9 cellular contexts compared by ENCODE assay signal in genomic region chr19:4014541-4015491, GRCh38. TPM values are rescaled to one million over a fixed set of nuclear protein-coding genes. Genes with fewer than 3 reads are reported as not detected.
DNase-seq lines count a peak whose midpoint lies in the region; ATAC-seq, FAIRE-seq and TF ChIP-seq lines count a peak whose summit lies in the region.
"Had no signal": no experiment of that assay in that cellular context is flagged by ENCODE, and none has a peak within 500 bp of the region (broad histone marks: within the 10 kb centered on the region; RNA-seq: fewer than 3 reads in every experiment).

No MANE protein-coding gene starts in this region.

- H3K4me1 ChIP-seq in CD4-positive, CD25-positive, alpha-beta regulatory T cell (ENCODE audit: control insufficient read depth, insufficient read depth, low read length, poor library complexity, severe bottlenecking): peaks cover 23% of the 10 kb centered on the region
- no peaks in the 10 kb centered on the region for H3K4me1 ChIP-seq in endothelial cell of umbilical vein (ENCODE audit: control insufficient read depth, extremely low read depth, insufficient read depth, low read length)
- peaks cover 63% of the 10 kb centered on the region for H3K4me1 ChIP-seq in psoas muscle

- H4K20me1 ChIP-seq in endothelial cell of umbilical vein (replicated peaks; ENCODE audit: control insufficient read depth, extremely low read depth, insufficient read depth, low read length): no peaks in the 10 kb centered on the region

- H3K27ac ChIP-seq in CD4-positive, CD25-positive, alpha-beta regulatory T cell (ENCODE audit: insufficient read depth, low read length, poor library complexity, severe bottlenecking): no peak overlapping the region
- H3K27ac ChIP-seq in endothelial cell of umbilical vein (ENCODE audit: insufficient read depth, low read depth, low read length): no peak overlapping the region
- H3K27ac ChIP-seq in psoas muscle: peak overlapping the region; percentile 64

- dilution Hi-C loops in endothelial cell of umbilical vein (cut with MboI; ENCODE audit: extremely low pct_ligation_motif_present, low sequenced_read_pairs): no loop called here

- intact Hi-C loops in endothelial cell of umbilical vein (cut with micrococcal nuclease): no loop called here
- intact Hi-C loops in psoas muscle (cut with DNase I): loop anchor here in 1 of 2 donors (5.0 kb wide), 1 partner anchor 32 kb away; no protein-coding TSS in a partner anchor
- intact Hi-C loops in MCF 10A (cut with micrococcal nuclease): no loop called here

- no peak overlapping the region for H3K9ac ChIP-seq in endothelial cell of umbilical vein (replicated peaks; ENCODE audit: extremely low read depth, insufficient read depth, low read length)

- no peaks in the 10 kb centered on the region for H3K27me3 ChIP-seq in CD4-positive, CD25-positive, alpha-beta regulatory T cell (ENCODE audit: control insufficient read depth, insufficient read depth, low read length)
- no peaks in the 10 kb centered on the region for H3K27me3 ChIP-seq in endothelial cell of umbilical vein (ENCODE audit: control insufficient read depth in 2 of 2, insufficient read depth in 2 of 2, low read length in 2 of 2)
- no peaks in the 10 kb centered on the region for H3K27me3 ChIP-seq in psoas muscle (ENCODE audit: insufficient read depth in 3 of 3, low read length in 2 of 3)

- H2AFZ ChIP-seq in endothelial cell of umbilical vein (ENCODE audit: low read depth, low read length): no peak overlapping the region

- peaks cover 6% of the 10 kb centered on the region for H3K36me3 Mint-ChIP-seq in CD4-positive, CD25-positive, alpha-beta regulatory T cell
- H3K36me3 Mint-ChIP-seq in HFFc6 (ENCODE audit: low read depth) (no peaks in the 10 kb centered on the region), MCF 10A (ENCODE audit: insufficient read depth, unreplicated experiment) (peaks cover 26% of the 10 kb centered on the region)

- peaks cover 34% of the 10 kb centered on the region for H3K36me3 ChIP-seq in CD4-positive, CD25-positive, alpha-beta regulatory T cell (ENCODE audit: control insufficient read depth, insufficient read depth, low read length)
- peaks cover 2 to 46% of the 10 kb centered on the region in 2 experiments for H3K36me3 ChIP-seq in endothelial cell of umbilical vein (ENCODE audit: control insufficient read depth in 2 of 2, extremely low read depth in 1 of 2, insufficient read depth in 2 of 2, low read length in 2 of 2)
- peaks cover 5 to 30% of the 10 kb centered on the region in 2 donors for H3K36me3 ChIP-seq in psoas muscle (ENCODE audit: insufficient read depth in 1 of 2, low read depth in 1 of 2)

- 61 to 72% (median 69%) methylated on average over 22 to 25 of the region's 25 CpGs for WGBS in psoas muscle, 3 donors

- no peak overlapping the region for H3K4me3 Mint-ChIP-seq in CD4-positive, CD25-positive, alpha-beta regulatory T cell
- H3K4me3 Mint-ChIP-seq in HFFc6 (no peak overlapping the region), MCF 10A (ENCODE audit: unreplicated experiment) (no peak overlapping the region)

- CTCF ChIA-PET in endothelial cell of umbilical vein (lab: Charles Lee) (interaction anchor here (0.6 kb wide), 1 partner anchor 212 kb away, joined by 3 read pairs; no protein-coding TSS in a partner anchor), MCF 10A (lab: Yijun Ruan, JAX) (no interaction called here)

- no peak for ATAC-seq in CD4-positive, CD25-positive, alpha-beta regulatory T cell (ENCODE audit: low read depth in 2 of 2)
- peak; percentile 2 to 24 (median 20) for ATAC-seq in psoas muscle
- ATAC-seq in GM21526 (IDR thresholded peaks at IDR 0.05; ENCODE audit: low FRiP score, unreplicated experiment): no peak
- ATAC-seq in GM21619 (IDR thresholded peaks at IDR 0.05; ENCODE audit: unreplicated experiment): no peak

- H3K4me1 Mint-ChIP-seq in CD4-positive, CD25-positive, alpha-beta regulatory T cell: peaks cover 0 to 42% (median 3%) of the 10 kb centered on the region in 4 donors
- H3K4me1 Mint-ChIP-seq in HFFc6 (ENCODE audit: low read depth): peaks cover 4% of the 10 kb centered on the region
- peaks cover 4% of the 10 kb centered on the region for H3K4me1 Mint-ChIP-seq in MCF 10A (ENCODE audit: insufficient read depth, unreplicated experiment)

- H3K9me1 ChIP-seq in endothelial cell of umbilical vein (replicated peaks; ENCODE audit: control insufficient read depth, extremely low read depth, insufficient read depth, low read length): no peaks in the 10 kb centered on the region

- H3K27ac Mint-ChIP-seq in CD4-positive, CD25-positive, alpha-beta regulatory T cell: no peak overlapping the region
- no peak overlapping the region for H3K27ac Mint-ChIP-seq in HFFc6
- H3K27ac Mint-ChIP-seq in MCF 10A (ENCODE audit: low read depth, unreplicated experiment): no peak overlapping the region

- H3K9me3 Mint-ChIP-seq in CD4-positive, CD25-positive, alpha-beta regulatory T cell: no peaks in the 10 kb centered on the region
- H3K9me3 Mint-ChIP-seq in HFFc6: no peaks in the 10 kb centered on the region
- no peaks in the 10 kb centered on the region for H3K9me3 Mint-ChIP-seq in MCF 10A (ENCODE audit: unreplicated experiment)

- TF ChIP-seq CTCF in endothelial cell of umbilical vein (IDR thresholded peaks at IDR 0.05; ENCODE audit: extremely low read depth in 1 of 2, insufficient read depth in 1 of 2, low read depth in 1 of 2, low read length in 2 of 2): no peak
- TF ChIP-seq CTCF in psoas muscle (IDR thresholded peaks at IDR 0.05): no peak
- no peak for TF ChIP-seq CTCF in HFFc6 (IDR thresholded peaks at IDR 0.05)
- TF ChIP-seq CTCF in MCF 10A (IDR thresholded peaks at IDR 0.05; ENCODE audit: unreplicated experiment): no peak

- no peaks in the 10 kb centered on the region for H3K27me3 Mint-ChIP-seq in CD4-positive, CD25-positive, alpha-beta regulatory T cell
- H3K27me3 Mint-ChIP-seq in HFFc6 (ENCODE audit: insufficient read depth) (peaks cover 7% of the 10 kb centered on the region), MCF 10A (ENCODE audit: insufficient read depth, unreplicated experiment) (no peaks in the 10 kb centered on the region)

- peaks cover 32% of the 10 kb centered on the region for H3K79me2 ChIP-seq in endothelial cell of umbilical vein (ENCODE audit: control insufficient read depth, insufficient read depth, low read length)

- POLR2A ChIA-PET in endothelial cell of umbilical vein (lab: Charles Lee): interaction anchor here (0.6 kb wide), 1 partner anchor 51 kb away, joined by 5 read pairs; no protein-coding TSS in a partner anchor
- POLR2A ChIA-PET in MCF 10A (lab: Yijun Ruan, JAX): interaction anchor here (0.6 kb wide), 1 partner anchor 9 kb away, joined by 3 read pairs; no protein-coding TSS in a partner anchor

- FAIRE-seq in endothelial cell of umbilical vein (lab: Jason Lieb, UNC): peak; percentile 37
- FAIRE-seq: keratinocyte had no signal

- H3K9me3 ChIP-seq in CD4-positive, CD25-positive, alpha-beta regulatory T cell (ENCODE audit: control insufficient read depth in 2 of 2, low read length in 2 of 2): no peaks in the 10 kb centered on the region
- no peaks in the 10 kb centered on the region for H3K9me3 ChIP-seq in endothelial cell of umbilical vein (replicated peaks; ENCODE audit: control insufficient read depth, insufficient read depth, low read length)
- H3K9me3 ChIP-seq in psoas muscle: no peaks in the 10 kb centered on the region

- no TSS peak for BruUV-seq in endothelial cell of umbilical vein (replicated peaks; lab: Mats Ljungman, UMichigan)
- no TSS peak for BruUV-seq in MCF 10A (replicated peaks; lab: Mats Ljungman, UMichigan)

- peak; percentile 18 to 59 (median 28) for DNase-seq in CD4-positive, CD25-positive, alpha-beta regulatory T cell
- DNase-seq in activated CD4-positive, alpha-beta T cell treated with anti-CD3 and anti-CD28 coated beads, Interleukin-2, amount 50 U/mL, for 4 hours: peak; percentile 15 to 24
- DNase-seq in endothelial cell of umbilical vein (ENCODE audit: low read depth, low spot score) (no peak), psoas muscle (peak; percentile 55 to 74), HFFc6 (no peak), MCF 10A (ENCODE audit: unreplicated experiment) (no peak)

- no peak for TF ChIP-seq POLR2A in endothelial cell of umbilical vein (IDR thresholded peaks at IDR 0.05; ENCODE audit: low read depth, low read length)

- no peak overlapping the region for H3K4me3 ChIP-seq in CD4-positive, CD25-positive, alpha-beta regulatory T cell (ENCODE audit: low read depth, low read length)
- H3K4me3 ChIP-seq in endothelial cell of umbilical vein (replicated peaks in 1 of 3; ENCODE audit: insufficient read depth in 1 of 3, low read depth in 1 of 3, low read length in 3 of 3) (no peak overlapping the region), psoas muscle (peak overlapping the region; percentile 54)

- no peak overlapping the region for H3K4me2 ChIP-seq in endothelial cell of umbilical vein (ENCODE audit: insufficient read depth, low read length)

RNA-seq across cellular contexts. Expression of gene PIAS4, which starts 7.3 kb away (rescaled TPM):
- total RNA-seq in CD4-positive, CD25-positive, alpha-beta regulatory T cell: 25.4 TPM
- polyA plus RNA-seq in CD4-positive, CD25-positive, alpha-beta regulatory T cell: 10 to 100 TPM in 1 of 4 donors, 1 to 10 TPM in 3; 4.1 to 10.4 (median 4.4) TPM
- total RNA-seq in endothelial cell of umbilical vein (46.2 and 47.2 TPM in 2 replicates), psoas muscle (10 to 100 TPM; 14.6 to 27.2 (median 17.0) TPM), MCF 10A (2022) (15.1 and 31.4 TPM in 2 replicates)
- polyA plus RNA-seq in endothelial cell of umbilical vein (23.6 and 26.2 TPM in 2 replicates), psoas muscle (10 to 100 TPM; 12.7 to 21.8 (median 14.6) TPM)
- 15.6 and 16.7 TPM in 2 replicates for polyA plus RNA-seq in endothelial cell of umbilical vein (2011; cell fraction: cytosol; rRNA removed)
- polyA plus RNA-seq in endothelial cell of umbilical vein (2011; cell fraction: nucleus; rRNA removed): 21.2 and 24.9 TPM in 2 replicates
- polyA plus RNA-seq in endothelial cell of umbilical vein (2012): 30.3 and 39.4 TPM in 2 replicates
- 18.0 and 24.4 TPM in 2 replicates for polyA minus RNA-seq in endothelial cell of umbilical vein
- 6.8 TPM for polyA minus RNA-seq in endothelial cell of umbilical vein (2011; cell fraction: cytosol; rRNA and poly(A)+ RNA removed)
- 22.9 and 35.4 TPM in 2 replicates for polyA minus RNA-seq in endothelial cell of umbilical vein (2011; cell fraction: nucleus; rRNA and poly(A)+ RNA removed)
- total RNA-seq in HFFc6 (2021; fragmentation: NEBNext Ultra II Directional; extraction: Animal tissue kit (Norgen Biotek cat#: 25700)): 10 to 100 TPM; 20.0 to 26.0 (median 23.3) TPM

RNA-seq across cellular contexts. Expression of gene EEF2, which starts 29.6 kb away (rescaled TPM):
- 2,369 TPM for total RNA-seq in CD4-positive, CD25-positive, alpha-beta regulatory T cell
- polyA plus RNA-seq in CD4-positive, CD25-positive, alpha-beta regulatory T cell: 100 to 1,000 TPM; 564 to 602 (median 587) TPM
- total RNA-seq in endothelial cell of umbilical vein (2,318 and 2,351 TPM in 2 replicates), psoas muscle (1,000 to 10,000 TPM; 2,332 to 3,628 (median 2,726) TPM), MCF 10A (2022) (2,296 and 3,126 TPM in 2 replicates)
- polyA plus RNA-seq in endothelial cell of umbilical vein (1,496 and 1,538 TPM in 2 replicates), psoas muscle (1,000 to 10,000 TPM; 1,416 to 1,891 (median 1,484) TPM)
- 1,233 and 1,709 TPM in 2 replicates for polyA plus RNA-seq in endothelial cell of umbilical vein (2011; cell fraction: cytosol; rRNA removed)
- polyA plus RNA-seq in endothelial cell of umbilical vein (2011; cell fraction: nucleus; rRNA removed): 673 and 729 TPM in 2 replicates
- 2,769 and 3,429 TPM in 2 replicates for polyA plus RNA-seq in endothelial cell of umbilical vein (2012)
- 1,311 and 1,583 TPM in 2 replicates for polyA minus RNA-seq in endothelial cell of umbilical vein
- 1,714 TPM for polyA minus RNA-seq in endothelial cell of umbilical vein (2011; cell fraction: cytosol; rRNA and poly(A)+ RNA removed)
- polyA minus RNA-seq in endothelial cell of umbilical vein (2011; cell fraction: nucleus; rRNA and poly(A)+ RNA removed): 301 and 535 TPM in 2 replicates
- total RNA-seq in HFFc6 (2021; fragmentation: NEBNext Ultra II Directional; extraction: Animal tissue kit (Norgen Biotek cat#: 25700)): 1,000 to 10,000 TPM; 2,555 to 2,867 (median 2,696) TPM

RNA-seq across cellular contexts. Expression of gene DAPK3, which starts 43.9 kb away (rescaled TPM):
- 42.3 TPM for total RNA-seq in CD4-positive, CD25-positive, alpha-beta regulatory T cell
- polyA plus RNA-seq in CD4-positive, CD25-positive, alpha-beta regulatory T cell: 10 to 100 TPM; 20.7 to 31.3 (median 24.6) TPM
- total RNA-seq in endothelial cell of umbilical vein (157 and 170 TPM in 2 replicates), psoas muscle (100 to 1,000 TPM in 3 of 4 donors, 10 to 100 TPM in 1; 92.6 to 142 (median 105) TPM), MCF 10A (2022) (60.9 and 61.2 TPM in 2 replicates)
- polyA plus RNA-seq in endothelial cell of umbilical vein (175 and 176 TPM in 2 replicates), psoas muscle (100 to 1,000 TPM; 148 to 176 (median 165) TPM)
- polyA plus RNA-seq in endothelial cell of umbilical vein (2011; cell fraction: cytosol; rRNA removed): 157 and 188 TPM in 2 replicates
- polyA plus RNA-seq in endothelial cell of umbilical vein (2011; cell fraction: nucleus; rRNA removed): 286 and 301 TPM in 2 replicates
- polyA plus RNA-seq in endothelial cell of umbilical vein (2012): 128 and 197 TPM in 2 replicates
- 126 and 148 TPM in 2 replicates for polyA minus RNA-seq in endothelial cell of umbilical vein
- 31.7 TPM for polyA minus RNA-seq in endothelial cell of umbilical vein (2011; cell fraction: cytosol; rRNA and poly(A)+ RNA removed)
- polyA minus RNA-seq in endothelial cell of umbilical vein (2011; cell fraction: nucleus; rRNA and poly(A)+ RNA removed): 148 and 217 TPM in 2 replicates
- total RNA-seq in HFFc6 (2021; fragmentation: NEBNext Ultra II Directional; extraction: Animal tissue kit (Norgen Biotek cat#: 25700)): 100 to 1,000 TPM; 116 to 140 (median 128) TPM

RNA-seq across cellular contexts. Expression of gene ZBTB7A, which starts 51.9 kb away (rescaled TPM):
- 50.5 TPM for total RNA-seq in CD4-positive, CD25-positive, alpha-beta regulatory T cell
- polyA plus RNA-seq in CD4-positive, CD25-positive, alpha-beta regulatory T cell: 10 to 100 TPM; 19.6 to 30.4 (median 23.7) TPM
- 28.0 and 29.0 TPM in 2 replicates for total RNA-seq in endothelial cell of umbilical vein
- 8.2 and 10.8 TPM in 2 replicates for polyA plus RNA-seq in endothelial cell of umbilical vein
- polyA plus RNA-seq in endothelial cell of umbilical vein (2011; cell fraction: cytosol; rRNA removed): 4.3 and 5.6 TPM in 2 replicates
- polyA plus RNA-seq in endothelial cell of umbilical vein (2011; cell fraction: nucleus; rRNA removed): 9.1 and 9.6 TPM in 2 replicates
- polyA plus RNA-seq in endothelial cell of umbilical vein (2012): 7.5 and 10.9 TPM in 2 replicates
- polyA minus RNA-seq in endothelial cell of umbilical vein: 8.1 and 8.8 TPM in 2 replicates
- 21.4 TPM for polyA minus RNA-seq in endothelial cell of umbilical vein (2011; cell fraction: cytosol; rRNA and poly(A)+ RNA removed)
- 4.8 and 13.9 TPM in 2 replicates for polyA minus RNA-seq in endothelial cell of umbilical vein (2011; cell fraction: nucleus; rRNA and poly(A)+ RNA removed)
- 10 to 100 TPM; 25.7 to 55.9 (median 45.7) TPM for total RNA-seq in psoas muscle
- polyA plus RNA-seq in psoas muscle: 10 to 100 TPM; 18.5 to 20.3 (median 20.0) TPM
- 10 to 100 TPM; 40.8 to 47.6 (median 43.6) TPM for total RNA-seq in HFFc6 (2021; fragmentation: NEBNext Ultra II Directional; extraction: Animal tissue kit (Norgen Biotek cat#: 25700))
- total RNA-seq in MCF 10A (2022): 32.7 and 35.1 TPM in 2 replicates

Comparison
In these comparisons a context has a peak if more than half of its experiments do, and no peak if none do; other contexts are left out.
1. ATAC-seq: peak in psoas muscle (4 of 4); none in CD4-positive, CD25-positive, alpha-beta regulatory T cell (0 of 2), GM21526 (single experiment) and GM21619 (single experiment).
2. DNase-seq: peak in CD4-positive, CD25-positive, alpha-beta regulatory T cell (3 of 3), activated CD4-positive, alpha-beta T cell treated with anti-CD3 and anti-CD28 coated beads, Interleukin-2, amount 50 U/mL, for 4 hours (2 of 2) and psoas muscle (2 of 2); none in endothelial cell of umbilical vein (single experiment), HFFc6 (single experiment) and MCF 10A (single experiment).